6 cellular contexts compared by ENCODE assay signal in genomic region chr1:120624565-120625064, GRCh38.
DNase-seq lines count a peak whose midpoint lies in the region; ATAC-seq, FAIRE-seq and TF ChIP-seq lines count a peak whose summit lies in the region.
"Not testable (repeated sequence)": the region's sequence is repeated elsewhere in the genome, so short reads cannot be mapped to it uniquely, and the experiment has no call there.

No MANE protein-coding gene starts in this region.

- H3K4me2 ChIP-seq in GM12878 (ENCODE audit: control insufficient read depth, insufficient read depth) = not testable (repeated sequence)

- in situ Hi-C loops in GM12878 (cut with MboI) = not testable (repeated sequence)

- CTCF ChIA-PET in GM12878 (lab: Yijun Ruan, JAX) = not testable (repeated sequence)

- H3K4me1 ChIP-seq in GM12878 (ENCODE audit: control insufficient read depth, insufficient read depth, low read length) = not testable (repeated sequence)

- not testable (repeated sequence) for TF ChIP-seq EP300 in GM12878 (IDR thresholded peaks at IDR 0.05; ENCODE audit: borderline replicate concordance in 1 of 2, control insufficient read depth in 1 of 2, low read depth in 2 of 2, low read length in 2 of 2)

- H4K20me1 ChIP-seq in GM12878 (ENCODE audit: control insufficient read depth, insufficient read depth) = not testable (repeated sequence)

- H3K36me3 ChIP-seq in GM12878 (ENCODE audit: control insufficient read depth in 2 of 2, insufficient read depth in 2 of 2, low read length in 1 of 2) = not testable (repeated sequence)

- not testable (repeated sequence) for H3K36me3 Mint-ChIP-seq in activated T-cell treated with anti-CD3 and anti-CD28 coated beads, Interleukin-2, amount 50 U/mL, for 24 hours (ENCODE audit: low read depth); nephron progenitor cell (ENCODE audit: low read depth)

- not testable (repeated sequence) for H3K79me2 ChIP-seq in GM12878 (ENCODE audit: control insufficient read depth, insufficient read depth, low read length)

- not testable (repeated sequence) for FAIRE-seq in GM12878 (lab: Jason Lieb, UNC)

- intact Hi-C loops in GM12878 (cut with micrococcal nuclease; ENCODE audit: unreplicated experiment) = not testable (repeated sequence)

- SMC1A ChIA-PET in GM12878 (lab: Charles Lee; ENCODE audit: uncharacterized antibody, unreplicated experiment) = not testable (repeated sequence)

- ATAC-seq in GM12878 = peak; percentile 59

- not testable (repeated sequence) for TF ChIP-seq CTCF in GM12878 (IDR thresholded peaks at IDR 0.05 in 2 of 3, conservative IDR thresholded peaks at IDR 0.05 in 1 of 3; ENCODE audit: control insufficient read depth in 2 of 3, extremely low read depth in 1 of 3, insufficient read depth in 1 of 3, low read depth in 3 of 3, low read length in 3 of 3); nephron progenitor cell (IDR thresholded peaks at IDR 0.05)

- not testable (repeated sequence) for H3K9me3 ChIP-seq in GM12878 (replicated peaks; ENCODE audit: control insufficient read depth, insufficient read depth, low read length)

- not testable (repeated sequence) for H3K27ac ChIP-seq in GM12878 (ENCODE audit: control insufficient read depth, insufficient read depth)

- WGBS in GM12878 (ENCODE audit: insufficient coverage, insufficient replicate concordance, low lambda C conversion rate, missing lambda C conversion rate) = 34% methylated on average over 3 of the region's 5 CpGs

- not testable (repeated sequence) for H3K4me3 Mint-ChIP-seq in activated T-cell treated with anti-CD3 and anti-CD28 coated beads, Interleukin-2, amount 50 U/mL, for 24 hours; nephron progenitor cell

- not testable (repeated sequence) for H2AFZ ChIP-seq in GM12878 (ENCODE audit: control insufficient read depth, low read depth, low read length)

- H3K27me3 Mint-ChIP-seq in activated T-cell treated with anti-CD3 and anti-CD28 coated beads, Interleukin-2, amount 50 U/mL, for 24 hours; nephron progenitor cell (ENCODE audit: low read depth, poor library complexity): not testable (repeated sequence)

- POLR2A ChIA-PET in GM12878 (lab: Charles Lee) = not testable (repeated sequence)

- not testable (repeated sequence) for TF ChIP-seq POLR2A in GM12878 (IDR thresholded peaks at IDR 0.05; ENCODE audit: low read depth, low read length)

- not testable (repeated sequence) for TF ChIP-seq RAD21 in GM12878 (IDR thresholded peaks at IDR 0.05; ENCODE audit: insufficient read depth, low read depth, low read length)

- H3K27me3 ChIP-seq in GM12878 (replicated peaks in 1 of 2; ENCODE audit: control insufficient read depth in 2 of 2, insufficient read depth in 2 of 2, low read length in 1 of 2) = not testable (repeated sequence)

- RAD21 ChIA-PET in GM12878 (lab: Charles Lee; ENCODE audit: unreplicated experiment) = not testable (repeated sequence)

- not testable (repeated sequence) for H3K9ac ChIP-seq in GM12878 (ENCODE audit: control insufficient read depth, insufficient read depth, low read length)

- DNase-seq in CD1c-positive myeloid dendritic cell (ENCODE audit: extremely low spot score) (peak; percentile 4), RPMI8226 (peak; percentile 4), globus pallidus (ENCODE audit: low spot score) (peak; percentile 0)
- DNase-seq in activated T-cell treated with anti-CD3 and anti-CD28 coated beads, Interleukin-2, amount 50 U/mL, for 24 hours; GM12878 (ENCODE audit: low read depth, low spot score); nephron progenitor cell: not testable (repeated sequence)

- peak overlapping the region; percentile 69 for H3K27ac Mint-ChIP-seq in activated T-cell treated with anti-CD3 and anti-CD28 coated beads, Interleukin-2, amount 50 U/mL, for 24 hours
- H3K27ac Mint-ChIP-seq in nephron progenitor cell = peak overlapping the region; percentile 5

- not testable (repeated sequence) for BruUV-seq in GM12878 (replicated peaks; lab: Mats Ljungman, UMichigan)

- H3K9me3 Mint-ChIP-seq in activated T-cell treated with anti-CD3 and anti-CD28 coated beads, Interleukin-2, amount 50 U/mL, for 24 hours; nephron progenitor cell: not testable (repeated sequence)

- H3K4me1 Mint-ChIP-seq in activated T-cell treated with anti-CD3 and anti-CD28 coated beads, Interleukin-2, amount 50 U/mL, for 24 hours (ENCODE audit: low read depth); nephron progenitor cell: not testable (repeated sequence)

- H3K4me3 ChIP-seq in GM12878 = not testable (repeated sequence)
